10 cellular contexts compared by ENCODE assay signal in genomic region chr3:195195321-195196209, GRCh38.
DNase-seq lines count a peak whose midpoint lies in the region; ATAC-seq and TF ChIP-seq lines count a peak whose summit lies in the region.
"Had no signal": no experiment of that assay in that cellular context is flagged by ENCODE, and none has a peak within 500 bp of the region (broad histone marks: within the 10 kb centered on the region; RNA-seq: fewer than 3 reads in every experiment).

No MANE protein-coding gene starts in this region.

- H3K9me2 ChIP-seq in GM23338 (ENCODE audit: insufficient read depth) (0 out of 2 replicates have a peak, but pooled peaks cover 4% of the 10 kb centered on the region), PC-9 (ENCODE audit: insufficient read depth) (0 out of 2 replicates have a peak, but pooled peaks cover 3% of the 10 kb centered on the region)

- CTCF ChIA-PET in GM10248 (lab: Yijun Ruan, JAX) = interaction anchor here (0.9 to 1.3 kb wide), 4 partner anchors 10 to 22 kb away, joined by 3 read pairs; no protein-coding TSS in a partner anchor
- CTCF ChIA-PET in PC-9 (lab: Charles Lee) = interaction anchor here (0.6 kb wide), 1 partner anchor 40 kb away, joined by 6 read pairs; no protein-coding TSS in a partner anchor
- CTCF ChIA-PET in naive thymus-derived CD4-positive, alpha-beta T cell (lab: Charles Lee) = no interaction called here

- H2AFZ ChIP-seq in GM23338 (no peak overlapping the region), PC-9 (no peak overlapping the region)

- BruUV-seq in PC-9 (replicated peaks; lab: Mats Ljungman, UMichigan) = no TSS peak

- H3K36me3 Mint-ChIP-seq in GM23338 (ENCODE audit: low read depth) (peaks cover 15% of the 10 kb centered on the region; the same call in 2 of the 3 replicates), neural crest cell (ENCODE audit: low read depth) (peaks cover 18% of the 10 kb centered on the region)
- peaks cover 0 to 14% (median 12%) of the 10 kb centered on the region in 5 donors for H3K36me3 Mint-ChIP-seq in naive thymus-derived CD4-positive, alpha-beta T cell

- ATAC-seq in GM23338 (peak; percentile 99), GM18907 (IDR thresholded peaks at IDR 0.05; ENCODE audit: unreplicated experiment) (no peak)
- no peak for ATAC-seq in naive thymus-derived CD4-positive, alpha-beta T cell

- H3K36me3 ChIP-seq in GM23338 (ENCODE audit: insufficient read depth) (peaks cover 12% of the 10 kb centered on the region), PC-9 (ENCODE audit: low read depth) (no peaks in the 10 kb centered on the region)
- no peaks in the 10 kb centered on the region for H3K36me3 ChIP-seq in naive thymus-derived CD4-positive, alpha-beta T cell (ENCODE audit: control insufficient read depth in 2 of 3, insufficient read depth in 3 of 3, low read length in 3 of 3)

- H3K79me2 ChIP-seq in GM23338 (replicated peaks; ENCODE audit: insufficient read depth) (peaks cover 85% of the 10 kb centered on the region), PC-9 (ENCODE audit: low read depth) (no peaks in the 10 kb centered on the region)

- peaks cover 6% of the 10 kb centered on the region for H3K27me3 Mint-ChIP-seq in GM23338 (ENCODE audit: insufficient read depth, low read depth, poor library complexity)
- no peaks in the 10 kb centered on the region for H3K27me3 Mint-ChIP-seq in neural crest cell (ENCODE audit: low read depth)
- H3K27me3 Mint-ChIP-seq in naive thymus-derived CD4-positive, alpha-beta T cell = no peaks in the 10 kb centered on the region
- H3K27me3 Mint-ChIP-seq: central memory CD8-positive, alpha-beta T cell had no signal

- POLR2A ChIA-PET in GM10248 (lab: Yijun Ruan, JAX) (no interaction called here), PC-9 (lab: Charles Lee; ENCODE audit: unreplicated experiment) (interaction anchor here (1.2 kb wide), 1 partner anchor 44 kb away, joined by 5 read pairs; no protein-coding TSS in a partner anchor)
- POLR2A ChIA-PET in naive thymus-derived CD4-positive, alpha-beta T cell (lab: Charles Lee) = no interaction called here

- peak; percentile 78 for DNase-seq in GM23338 (ENCODE audit: low spot score)
- DNase-seq in NCI-H2081 (lab: John Stamatoyannopoulos, UW) = peak; percentile 78 to 79
- DNase-seq in dorsolateral prefrontal cortex = peak in 8 of 10 donors; percentile 64 to 78 (median 67)
- DNase-seq in neural crest cell (ENCODE audit: low read depth, low spot score) = peak; percentile 54
- no peak for DNase-seq in GM10248 (ENCODE audit: extremely low spot score)
- no peak for DNase-seq in PC-9
- DNase-seq in naive thymus-derived CD4-positive, alpha-beta T cell = no peak
- DNase-seq: MM.1S had no signal

- no peak overlapping the region for H3K4me3 Mint-ChIP-seq in GM23338
- H3K4me3 Mint-ChIP-seq in neural crest cell = peak overlapping the region; percentile 3
- H3K4me3 Mint-ChIP-seq in naive thymus-derived CD4-positive, alpha-beta T cell = no peak overlapping the region

- H3K4me1 Mint-ChIP-seq in GM23338 (peaks cover 32% of the 10 kb centered on the region), neural crest cell (peaks cover 45% of the 10 kb centered on the region)
- H3K4me1 Mint-ChIP-seq in naive thymus-derived CD4-positive, alpha-beta T cell = peaks cover 5 to 17% (median 8%) of the 10 kb centered on the region in 7 donors

- intact Hi-C loops in dorsolateral prefrontal cortex (cut with DNase I) (loop anchor here in 1 of 2 donors (2.0 to 10.0 kb wide), 3 partner anchors 41 to 62 kb away; no protein-coding TSS in a partner anchor), PC-9 (cut with micrococcal nuclease; ENCODE audit: unreplicated experiment) (no loop called here)
- intact Hi-C loops in naive thymus-derived CD4-positive, alpha-beta T cell (cut with micrococcal nuclease) = no loop called here

- H3K27me3 ChIP-seq in GM23338 (ENCODE audit: insufficient read depth) = no peaks in the 10 kb centered on the region
- H3K27me3 ChIP-seq in dorsolateral prefrontal cortex = no peaks in the 10 kb centered on the region
- no peaks in the 10 kb centered on the region for H3K27me3 ChIP-seq in PC-9 (ENCODE audit: insufficient read depth, low read depth)
- H3K27me3 ChIP-seq in naive thymus-derived CD4-positive, alpha-beta T cell (ENCODE audit: control insufficient read depth in 2 of 2, insufficient read depth in 2 of 2, low read length in 2 of 2) = no peaks in the 10 kb centered on the region

- H3K27ac ChIP-seq in GM23338 (ENCODE audit: low read depth) (no peak overlapping the region), dorsolateral prefrontal cortex (peak overlapping the region in 58 of 59 donors; percentile 10 to 90 (median 79)), PC-9 (no peak overlapping the region)
- no peak overlapping the region for H3K27ac ChIP-seq in naive thymus-derived CD4-positive, alpha-beta T cell (ENCODE audit: low read depth, low read length)

- H3K4me3 ChIP-seq in GM23338 (no peak overlapping the region), dorsolateral prefrontal cortex (peak overlapping the region in 33 of 59 donors; percentile 2 to 43 (median 29)), PC-9 (no peak overlapping the region)
- H3K4me3 ChIP-seq in naive thymus-derived CD4-positive, alpha-beta T cell (ENCODE audit: low read length) = no peak overlapping the region

- TF ChIP-seq CTCF in GM23338 (conservative IDR thresholded peaks at IDR 0.05; ENCODE audit: low read depth in 2 of 2) = no peak
- TF ChIP-seq CTCF in dorsolateral prefrontal cortex (IDR thresholded peaks at IDR 0.05 in 54 of 56, conservative IDR thresholded peaks at IDR 0.05 in 2 of 56; ENCODE audit: low read depth in 1 of 56, partially characterized antibody in 56 of 56) = peak in 41 of 56 donors; percentile 10 to 59 (median 35)
- TF ChIP-seq CTCF in neural crest cell (conservative IDR thresholded peaks at IDR 0.05) = no peak
- no peak for TF ChIP-seq CTCF in GM10248 (IDR thresholded peaks at IDR 0.05; ENCODE audit: control extremely low read depth, extremely low read depth, low read depth, missing control alignments)
- TF ChIP-seq CTCF in PC-9 (conservative IDR thresholded peaks at IDR 0.05) = no peak

- peak overlapping the region; percentile 56; the same call in 1 of the 2 replicates for H3K27ac Mint-ChIP-seq in GM23338
- peak overlapping the region; percentile 92 for H3K27ac Mint-ChIP-seq in neural crest cell (ENCODE audit: unreplicated experiment)
- H3K27ac Mint-ChIP-seq in naive thymus-derived CD4-positive, alpha-beta T cell = no peak overlapping the region

- H3K9me3 Mint-ChIP-seq in GM23338 (peaks cover 12% of the 10 kb centered on the region), neural crest cell (peaks cover 5% of the 10 kb centered on the region)
- peaks cover 0 to 16% (median 12%) of the 10 kb centered on the region in 11 donors for H3K9me3 Mint-ChIP-seq in naive thymus-derived CD4-positive, alpha-beta T cell

- peaks cover 10% of the 10 kb centered on the region for H3K4me1 ChIP-seq in GM23338 (ENCODE audit: insufficient read depth)
- H3K4me1 ChIP-seq in PC-9 (replicated peaks; ENCODE audit: insufficient read depth) = peaks cover 22% of the 10 kb centered on the region
- no peaks in the 10 kb centered on the region for H3K4me1 ChIP-seq in naive thymus-derived CD4-positive, alpha-beta T cell (ENCODE audit: control insufficient read depth in 2 of 2, insufficient read depth in 2 of 2, low read length in 2 of 2)

- H3K4me2 ChIP-seq in GM23338 = no peak overlapping the region
- H3K4me2 ChIP-seq in PC-9 = no peak overlapping the region

- H4K20me1 ChIP-seq in GM23338 (replicated peaks; ENCODE audit: insufficient read depth) (no peaks in the 10 kb centered on the region; the same call in none of the 2 replicates), PC-9 (ENCODE audit: insufficient read depth) (no peaks in the 10 kb centered on the region)

- H3F3A ChIP-seq in GM23338 (replicated peaks; ENCODE audit: low read depth) (no peaks in the 10 kb centered on the region), PC-9 (ENCODE audit: insufficient read depth, low read depth) (peaks cover 14% of the 10 kb centered on the region; the same call in 1 of the 2 replicates)

- H3K9me3 ChIP-seq in PC-9 (ENCODE audit: insufficient read depth, low read depth) = peaks cover 13% of the 10 kb centered on the region
- peaks cover 0 to 5% (median 0%) of the 10 kb centered on the region in 3 experiments for H3K9me3 ChIP-seq in naive thymus-derived CD4-positive, alpha-beta T cell (ENCODE audit: control insufficient read depth in 2 of 3, low read length in 3 of 3)

TF ChIP-seq in GM23338, 12 proteins besides CTCF, POLR2A, EP300 and RAD21 (continues in another document):
- TF ChIP-seq NANOG (IDR thresholded peaks at IDR 0.05; ENCODE audit: borderline replicate concordance) = no peak
- TF ChIP-seq EZH2 (IDR thresholded peaks at IDR 0.05; ENCODE audit: low read depth, unreplicated experiment) = no peak

Comparison
In these comparisons a context has a peak if more than half of its experiments do, and no peak if none do; other contexts are left out.
1. DNase-seq: peak in GM23338 (single experiment), NCI-H2081 (2 of 2), dorsolateral prefrontal cortex (8 of 10) and neural crest cell (single experiment); none in GM10248 (single experiment), PC-9 (0 of 2) and naive thymus-derived CD4-positive, alpha-beta T cell (0 of 9).
2. H3K27ac ChIP-seq: peak in dorsolateral prefrontal cortex (58 of 59); none in GM23338 (single experiment), PC-9 (single experiment) and naive thymus-derived CD4-positive, alpha-beta T cell (single experiment).
3. H3K4me3 ChIP-seq: peak in dorsolateral prefrontal cortex (33 of 59); none in GM23338 (single experiment), PC-9 (single experiment) and naive thymus-derived CD4-positive, alpha-beta T cell (single experiment).
4. H3K27ac Mint-ChIP-seq: peak in GM23338 (single experiment) and neural crest cell (single experiment); none in naive thymus-derived CD4-positive, alpha-beta T cell (0 of 9).
5. CTCF ChIP-seq: peak in dorsolateral prefrontal cortex (41 of 56); none in GM23338 (0 of 2), neural crest cell (single experiment), GM10248 (single experiment) and PC-9 (single experiment).